Comparison of ENCODE assay signal across 1 cellular context in genomic region chr2:120398961-120399888, GRCh38.
TF ChIP-seq lines count a peak whose summit lies in the region.

No MANE protein-coding gene starts in this region.

TF ChIP-seq in HepG2, 621 proteins besides CTCF, POLR2A, EP300 and RAD21 (continued from another document and continues in another):
- TF ChIP-seq GRHL1 (CRISPR knock-in tag; conservative IDR thresholded peaks at IDR 0.05) = no peak
- TF ChIP-seq RCOR2 (CRISPR knock-in tag; IDR thresholded peaks at IDR 0.05) = peak; percentile 85
- TF ChIP-seq ZNF232 (CRISPR knock-in tag; IDR thresholded peaks at IDR 0.05; ENCODE audit: borderline replicate concordance) = no peak
- peak; percentile 89 for TF ChIP-seq ZNF644 (CRISPR knock-in tag; IDR thresholded peaks at IDR 0.05; ENCODE audit: low read depth)
- no peak for TF ChIP-seq FOXO4 (CRISPR knock-in tag; conservative IDR thresholded peaks at IDR 0.05)
- no peak for TF ChIP-seq ZIK1 (CRISPR knock-in tag; IDR thresholded peaks at IDR 0.05; ENCODE audit: borderline replicate concordance, low read depth)
- TF ChIP-seq ZNF512 (CRISPR knock-in tag; IDR thresholded peaks at IDR 0.05) = no peak
- no peak for TF ChIP-seq BRF2 (CRISPR knock-in tag; IDR thresholded peaks at IDR 0.05)
- no peak for TF ChIP-seq GTF3A (CRISPR knock-in tag; conservative IDR thresholded peaks at IDR 0.05)
- TF ChIP-seq ZNF761 (CRISPR knock-in tag; conservative IDR thresholded peaks at IDR 0.05) = no peak
- TF ChIP-seq, protein P1, sequence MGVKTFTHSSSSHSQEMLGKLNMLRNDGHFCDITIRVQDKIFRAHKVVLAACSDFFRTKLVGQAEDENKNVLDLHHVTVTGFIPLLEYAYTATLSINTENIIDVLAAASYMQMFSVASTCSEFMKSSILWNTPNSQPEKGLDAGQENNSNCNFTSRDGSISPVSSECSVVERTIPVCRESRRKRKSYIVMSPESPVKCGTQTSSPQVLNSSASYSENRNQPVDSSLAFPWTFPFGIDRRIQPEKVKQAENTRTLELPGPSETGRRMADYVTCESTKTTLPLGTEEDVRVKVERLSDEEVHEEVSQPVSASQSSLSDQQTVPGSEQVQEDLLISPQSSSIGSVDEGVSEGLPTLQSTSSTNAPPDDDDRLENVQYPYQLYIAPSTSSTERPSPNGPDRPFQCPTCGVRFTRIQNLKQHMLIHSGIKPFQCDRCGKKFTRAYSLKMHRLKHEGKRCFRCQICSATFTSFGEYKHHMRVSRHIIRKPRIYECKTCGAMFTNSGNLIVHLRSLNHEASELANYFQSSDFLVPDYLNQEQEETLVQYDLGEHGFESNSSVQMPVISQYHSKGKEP (CRISPR knock-in tag; IDR thresholded peaks at IDR 0.05) = peak; percentile 31; the same call in 1 of the 2 replicates
- TF ChIP-seq ZBTB3 (CRISPR knock-in tag; IDR thresholded peaks at IDR 0.05; ENCODE audit: borderline replicate concordance, low read depth) = no peak
- peak; percentile 66; the same call in 1 of the 2 replicates for TF ChIP-seq ZNF614 (CRISPR knock-in tag; IDR thresholded peaks at IDR 0.05; ENCODE audit: borderline replicate concordance)
- no peak for TF ChIP-seq HNRNPK (IDR thresholded peaks at IDR 0.05; ENCODE audit: low read depth, low read length, poor library complexity, severe bottlenecking)
- TF ChIP-seq ZNF251 (CRISPR knock-in tag; IDR thresholded peaks at IDR 0.05) = no peak
- TF ChIP-seq ZNF230 (CRISPR knock-in tag; IDR thresholded peaks at IDR 0.05) = no peak; the same call in 1 of the 2 replicates
- TF ChIP-seq, protein P2, sequence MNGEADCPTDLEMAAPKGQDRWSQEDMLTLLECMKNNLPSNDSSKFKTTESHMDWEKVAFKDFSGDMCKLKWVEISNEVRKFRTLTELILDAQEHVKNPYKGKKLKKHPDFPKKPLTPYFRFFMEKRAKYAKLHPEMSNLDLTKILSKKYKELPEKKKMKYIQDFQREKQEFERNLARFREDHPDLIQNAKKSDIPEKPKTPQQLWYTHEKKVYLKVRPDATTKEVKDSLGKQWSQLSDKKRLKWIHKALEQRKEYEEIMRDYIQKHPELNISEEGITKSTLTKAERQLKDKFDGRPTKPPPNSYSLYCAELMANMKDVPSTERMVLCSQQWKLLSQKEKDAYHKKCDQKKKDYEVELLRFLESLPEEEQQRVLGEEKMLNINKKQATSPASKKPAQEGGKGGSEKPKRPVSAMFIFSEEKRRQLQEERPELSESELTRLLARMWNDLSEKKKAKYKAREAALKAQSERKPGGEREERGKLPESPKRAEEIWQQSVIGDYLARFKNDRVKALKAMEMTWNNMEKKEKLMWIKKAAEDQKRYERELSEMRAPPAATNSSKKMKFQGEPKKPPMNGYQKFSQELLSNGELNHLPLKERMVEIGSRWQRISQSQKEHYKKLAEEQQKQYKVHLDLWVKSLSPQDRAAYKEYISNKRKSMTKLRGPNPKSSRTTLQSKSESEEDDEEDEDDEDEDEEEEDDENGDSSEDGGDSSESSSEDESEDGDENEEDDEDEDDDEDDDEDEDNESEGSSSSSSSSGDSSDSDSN (CRISPR knock-in tag; IDR thresholded peaks at IDR 0.05) = peak; percentile 33
- TF ChIP-seq ZNF800 (CRISPR knock-in tag; IDR thresholded peaks at IDR 0.05) = peak; percentile 84
- no peak for TF ChIP-seq FOXK2 (IDR thresholded peaks at IDR 0.05)
- TF ChIP-seq ZBTB2 (CRISPR knock-in tag; IDR thresholded peaks at IDR 0.05; ENCODE audit: low read depth) = no peak
- no peak for TF ChIP-seq RFX3 (CRISPR knock-in tag; IDR thresholded peaks at IDR 0.05)
- TF ChIP-seq ZNF766 (CRISPR knock-in tag; IDR thresholded peaks at IDR 0.05; ENCODE audit: borderline replicate concordance) = 0 out of 2 replicates have a peak, but pooled peaks have one; percentile 65
- TF ChIP-seq ATRX (CRISPR knock-in tag; IDR thresholded peaks at IDR 0.05; ENCODE audit: borderline replicate concordance) = no peak; the same call in 1 of the 2 replicates
- no peak for TF ChIP-seq PAWR (CRISPR knock-in tag; IDR thresholded peaks at IDR 0.05; ENCODE audit: borderline replicate concordance)
- TF ChIP-seq ZNF235 (CRISPR knock-in tag; IDR thresholded peaks at IDR 0.05; ENCODE audit: borderline replicate concordance) = no peak
- peak; percentile 24; the same call in 1 of the 2 replicates for TF ChIP-seq ZC3H13 (CRISPR knock-in tag; IDR thresholded peaks at IDR 0.05)
- TF ChIP-seq GPN1 (CRISPR knock-in tag; IDR thresholded peaks at IDR 0.05; ENCODE audit: borderline replicate concordance) = no peak
- TF ChIP-seq ZNF432 (CRISPR knock-in tag; IDR thresholded peaks at IDR 0.05; ENCODE audit: borderline replicate concordance) = no peak
- TF ChIP-seq TBX2 (CRISPR knock-in tag; IDR thresholded peaks at IDR 0.05; ENCODE audit: borderline replicate concordance) = peak; percentile 98
- TF ChIP-seq HOXD1 (CRISPR knock-in tag; IDR thresholded peaks at IDR 0.05) = no peak; the same call in 1 of the 2 replicates
- TF ChIP-seq HNF4A (CRISPR knock-in tag; IDR thresholded peaks at IDR 0.05) = peak; percentile 33; the same call in 1 of the 2 replicates
- no peak for TF ChIP-seq CC2D1A (CRISPR knock-in tag; IDR thresholded peaks at IDR 0.05)
- TF ChIP-seq JARID2 (CRISPR knock-in tag; IDR thresholded peaks at IDR 0.05; ENCODE audit: insufficient replicate concordance) = no peak
- peak; percentile 27; the same call in 1 of the 2 replicates for TF ChIP-seq ZNF768 (CRISPR knock-in tag; IDR thresholded peaks at IDR 0.05)
- TF ChIP-seq DNMT1 (CRISPR knock-in tag; IDR thresholded peaks at IDR 0.05) = no peak
- TF ChIP-seq ZNF776 (CRISPR knock-in tag; IDR thresholded peaks at IDR 0.05) = no peak
- no peak for TF ChIP-seq POLR2G (IDR thresholded peaks at IDR 0.05; ENCODE audit: low read depth, low read length)
- peak; percentile 11; the same call in 1 of the 2 replicates for TF ChIP-seq ZNF121 (CRISPR knock-in tag; IDR thresholded peaks at IDR 0.05)
- 0 out of 2 replicates have a peak, but pooled peaks have one; percentile 58 for TF ChIP-seq CREBL2 (CRISPR knock-in tag; IDR thresholded peaks at IDR 0.05; ENCODE audit: borderline replicate concordance)
- TF ChIP-seq ZNF326 (CRISPR knock-in tag; IDR thresholded peaks at IDR 0.05; ENCODE audit: borderline replicate concordance) = no peak
- TF ChIP-seq, protein P3, sequence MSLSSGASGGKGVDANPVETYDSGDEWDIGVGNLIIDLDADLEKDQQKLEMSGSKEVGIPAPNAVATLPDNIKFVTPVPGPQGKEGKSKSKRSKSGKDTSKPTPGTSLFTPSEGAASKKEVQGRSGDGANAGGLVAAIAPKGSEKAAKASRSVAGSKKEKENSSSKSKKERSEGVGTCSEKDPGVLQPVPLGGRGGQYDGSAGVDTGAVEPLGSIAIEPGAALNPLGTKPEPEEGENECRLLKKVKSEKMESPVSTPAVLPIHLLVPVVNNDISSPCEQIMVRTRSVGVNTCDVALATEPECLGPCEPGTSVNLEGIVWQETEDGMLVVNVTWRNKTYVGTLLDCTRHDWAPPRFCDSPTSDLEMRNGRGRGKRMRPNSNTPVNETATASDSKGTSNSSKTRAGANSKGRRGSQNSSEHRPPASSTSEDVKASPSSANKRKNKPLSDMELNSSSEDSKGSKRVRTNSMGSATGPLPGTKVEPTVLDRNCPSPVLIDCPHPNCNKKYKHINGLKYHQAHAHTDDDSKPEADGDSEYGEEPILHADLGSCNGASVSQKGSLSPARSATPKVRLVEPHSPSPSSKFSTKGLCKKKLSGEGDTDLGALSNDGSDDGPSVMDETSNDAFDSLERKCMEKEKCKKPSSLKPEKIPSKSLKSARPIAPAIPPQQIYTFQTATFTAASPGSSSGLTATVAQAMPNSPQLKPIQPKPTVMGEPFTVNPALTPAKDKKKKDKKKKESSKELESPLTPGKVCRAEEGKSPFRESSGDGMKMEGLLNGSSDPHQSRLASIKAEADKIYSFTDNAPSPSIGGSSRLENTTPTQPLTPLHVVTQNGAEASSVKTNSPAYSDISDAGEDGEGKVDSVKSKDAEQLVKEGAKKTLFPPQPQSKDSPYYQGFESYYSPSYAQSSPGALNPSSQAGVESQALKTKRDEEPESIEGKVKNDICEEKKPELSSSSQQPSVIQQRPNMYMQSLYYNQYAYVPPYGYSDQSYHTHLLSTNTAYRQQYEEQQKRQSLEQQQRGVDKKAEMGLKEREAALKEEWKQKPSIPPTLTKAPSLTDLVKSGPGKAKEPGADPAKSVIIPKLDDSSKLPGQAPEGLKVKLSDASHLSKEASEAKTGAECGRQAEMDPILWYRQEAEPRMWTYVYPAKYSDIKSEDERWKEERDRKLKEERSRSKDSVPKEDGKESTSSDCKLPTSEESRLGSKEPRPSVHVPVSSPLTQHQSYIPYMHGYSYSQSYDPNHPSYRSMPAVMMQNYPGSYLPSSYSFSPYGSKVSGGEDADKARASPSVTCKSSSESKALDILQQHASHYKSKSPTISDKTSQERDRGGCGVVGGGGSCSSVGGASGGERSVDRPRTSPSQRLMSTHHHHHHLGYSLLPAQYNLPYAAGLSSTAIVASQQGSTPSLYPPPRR (CRISPR knock-in tag; IDR thresholded peaks at IDR 0.05; ENCODE audit: borderline replicate concordance) = peak; percentile 77
- peak; percentile 92 for TF ChIP-seq RNF2 (conservative IDR thresholded peaks at IDR 0.05; ENCODE audit: low read depth)
- TF ChIP-seq ZEB1 (IDR thresholded peaks at IDR 0.05; ENCODE audit: insufficient replicate concordance, low read depth) = peak; percentile 88
